In genomic region chr19:17860993-17861360, GRCh38 we compare ENCODE assay signal across 1 cellular context.
TF ChIP-seq lines count a peak whose summit lies in the region.

No MANE protein-coding gene starts in this region.

TF ChIP-seq in H1, 55 proteins besides CTCF, POLR2A, EP300 and RAD21:
- no peak for TF ChIP-seq MAFK (IDR thresholded peaks at IDR 0.05; ENCODE audit: low read depth, low read length)
- TF ChIP-seq TAF7 (optimal IDR thresholded peaks at IDR 0.05; ENCODE audit: borderline replicate concordance, low read depth, low read length), result peak; percentile 28
